Comparison of ENCODE assay signal across 14 cellular contexts in genomic region chr19:5128932-5129389, GRCh38.
DNase-seq lines count a peak whose midpoint lies in the region; ATAC-seq, FAIRE-seq and TF ChIP-seq lines count a peak whose summit lies in the region.
"Had no signal": no experiment of that assay in that cellular context is flagged by ENCODE, and none has a peak within 500 bp of the region (broad histone marks: within the 10 kb centered on the region; RNA-seq: fewer than 3 reads in every experiment).

No MANE protein-coding gene starts in this region.

- H3K79me1 ChIP-seq in mesendoderm (ENCODE audit: low read length) = no peaks in the 10 kb centered on the region

- no peak overlapping the region for H3K18ac ChIP-seq in mesendoderm (ENCODE audit: low read length)

- H2AK5ac ChIP-seq in mesendoderm (ENCODE audit: low read length) = no peak overlapping the region

- no peak overlapping the region for H4K8ac ChIP-seq in mesendoderm (ENCODE audit: low read depth, low read length)

- no peak overlapping the region for H3K56ac ChIP-seq in mesendoderm (ENCODE audit: low read length)

- no peak overlapping the region for H2BK15ac ChIP-seq in mesendoderm (replicated peaks; ENCODE audit: low read depth)

- ATAC-seq in omental fat pad (ENCODE audit: low FRiP score) = peak; percentile 26
- ATAC-seq in activated CD4-positive, CD25-positive, alpha-beta regulatory T cell treated with anti-CD3 and anti-CD28 coated beads, Interleukin-2, amount 50 U/mL, for 24 hours = no peak

- no peak overlapping the region for H3K23ac ChIP-seq in mesendoderm (ENCODE audit: low read length)

- WGBS in mesendoderm (ENCODE audit: extremely low coverage, insufficient coverage, low lambda C conversion rate) = no CpG with 5 or more reads among the region's 9 CpGs

- peaks cover 10 to 24% (median 15%) of the 10 kb centered on the region in 11 experiments; a peak in 20 of 22 replicates for H3K36me3 ChIP-seq in BLaER1 treated with 17β-estradiol and CSF1 and Interleukin-3, amounts not matched to agents 10 nM and 100 nM
- no peaks in the 10 kb centered on the region for H3K36me3 ChIP-seq in SJCRH30
- no peaks in the 10 kb centered on the region for H3K36me3 ChIP-seq in mesendoderm (ENCODE audit: control insufficient read depth, insufficient read depth, low read length)

- H3K79me2 ChIP-seq in mesendoderm (ENCODE audit: control insufficient read depth, insufficient read depth, low read length) = no peaks in the 10 kb centered on the region

- H3K4ac ChIP-seq in mesendoderm (ENCODE audit: low read depth, low read length) = no peak overlapping the region

- no peak overlapping the region for H2BK5ac ChIP-seq in mesendoderm (ENCODE audit: low read length)

- H3K4me2 ChIP-seq in BLaER1 treated with 17β-estradiol and CSF1 and Interleukin-3, amounts not matched to agents 10 nM and 100 nM = peak overlapping the region; percentile 71 to 98 (median 94)
- no peak overlapping the region for H3K4me2 ChIP-seq in mesendoderm (ENCODE audit: low read length)

- H3K4me3 ChIP-seq in BLaER1 treated with 17β-estradiol and CSF1 and Interleukin-3, amounts not matched to agents 10 nM and 100 nM = no peak overlapping the region
- H3K4me3 ChIP-seq in SJCRH30 = no peak overlapping the region
- no peak overlapping the region for H3K4me3 ChIP-seq in fibroblast of the aortic adventitia (ENCODE audit: low read depth, low read length)
- no peak overlapping the region for H3K4me3 ChIP-seq in mesendoderm (ENCODE audit: low read length)
- H3K4me3 ChIP-seq: dorsolateral prefrontal cortex had no signal

- no peak overlapping the region for H3K27ac ChIP-seq in BLaER1 treated with 17β-estradiol and CSF1 and Interleukin-3, amounts not matched to agents 10 nM and 100 nM
- H3K27ac ChIP-seq in SJCRH30 (peak overlapping the region; percentile 38; the same call in 1 of the 2 replicates), mesendoderm (ENCODE audit: low read depth, low read length) (no peak overlapping the region)

- H4K20me1 ChIP-seq in BLaER1 treated with 17β-estradiol and CSF1 and Interleukin-3, amounts not matched to agents 10 nM and 100 nM = peaks cover 89 to 98% (median 96%) of the 10 kb centered on the region in 11 experiments

- no peaks in the 10 kb centered on the region for H3K9me3 ChIP-seq in BLaER1 treated with 17β-estradiol and CSF1 and Interleukin-3, amounts not matched to agents 10 nM and 100 nM (replicated peaks in 1 of 11)
- no peaks in the 10 kb centered on the region for H3K9me3 ChIP-seq in SJCRH30 (replicated peaks)

- DNase-seq in SJCRH30 (peak; percentile 55 to 67), fibroblast of the aortic adventitia (ENCODE audit: low read depth) (peak; percentile 28), omental fat pad (ENCODE audit: low spot score) (no peak), mesendoderm (no peak), CD1c-positive myeloid dendritic cell (ENCODE audit: extremely low spot score) (no peak), HTR-8/SVneo (ENCODE audit: insufficient read length, low spot score) (no peak)
- DNase-seq: activated CD4-positive, alpha-beta T cell treated with anti-CD3 and anti-CD28 coated beads, Interleukin-2, amount 50 U/mL, for 48 hours; activated naive CD4-positive, alpha-beta T cell treated with anti-CD3 and anti-CD28 coated beads for 36 hours; DND-41; NCI-H1048; T-helper 1 cell had no signal

- H3K4me1 ChIP-seq in BLaER1 treated with 17β-estradiol and CSF1 and Interleukin-3, amounts not matched to agents 10 nM and 100 nM = peaks cover 82 to 91% (median 89%) of the 10 kb centered on the region in 10 experiments
- H3K4me1 ChIP-seq in SJCRH30 (peaks cover 23% of the 10 kb centered on the region), mesendoderm (ENCODE audit: control insufficient read depth, low read depth, low read length) (peaks cover 9% of the 10 kb centered on the region)

- H3K9ac ChIP-seq in BLaER1 treated with 17β-estradiol and CSF1 and Interleukin-3, amounts not matched to agents 10 nM and 100 nM = no peak overlapping the region; a peak in 2 of 22 replicates
- H3K9ac ChIP-seq in mesendoderm (ENCODE audit: low read length) = no peak overlapping the region

- H3K27me3 ChIP-seq in BLaER1 treated with 17β-estradiol and CSF1 and Interleukin-3, amounts not matched to agents 10 nM and 100 nM = peaks cover 0 to 17% (median 0%) of the 10 kb centered on the region in 11 experiments; a peak in 3 of 22 replicates
- H3K27me3 ChIP-seq in SJCRH30 (no peaks in the 10 kb centered on the region), mesendoderm (ENCODE audit: insufficient read depth, low read length, poor library complexity) (no peaks in the 10 kb centered on the region)
- H3K27me3 ChIP-seq: dorsolateral prefrontal cortex had no signal

- FAIRE-seq in HTR-8/SVneo (lab: Jason Lieb, UNC) = no peak

- no peak overlapping the region for H4K5ac ChIP-seq in mesendoderm (ENCODE audit: low read length)

- TF ChIP-seq CTCF in fibroblast of the aortic adventitia (IDR thresholded peaks at IDR 0.05; ENCODE audit: insufficient read depth, low read length) = no peak
- TF ChIP-seq CTCF in omental fat pad (IDR thresholded peaks at IDR 0.05) = no peak

- H2BK120ac ChIP-seq in mesendoderm (ENCODE audit: low read depth, low read length) = no peak overlapping the region

Comparison
In these comparisons a context has a peak if more than half of its experiments do, and no peak if none do; other contexts are left out.
1. DNase-seq: peak in SJCRH30 (2 of 2) and fibroblast of the aortic adventitia (single experiment); none in omental fat pad (single experiment), mesendoderm (single experiment), CD1c-positive myeloid dendritic cell (single experiment) and HTR-8/SVneo (single experiment).